In genomic region chr18:27361477-27361876, GRCh38 we compare ENCODE assay signal across 8 cellular contexts.
"Had no signal": no experiment of that assay in that cellular context is flagged by ENCODE, and none has a peak within 500 bp of the region (broad histone marks: within the 10 kb centered on the region; RNA-seq: fewer than 3 reads in every experiment).

No MANE protein-coding gene starts in this region.

- DNase-seq: GDM1, GF-D8 had no signal

- FAIRE-seq: G401.6, GM12878, GM12891, GM12892, GM18507, GM19239 had no signal

- H3K4me3 ChIP-seq: GM12878 had no signal

- ATAC-seq: GM12878 had no signal
